Comparison of ENCODE assay signal across 9 cellular contexts in genomic region chr6:150881911-150882481, GRCh38. TPM values are rescaled to one million over a fixed set of nuclear protein-coding genes. Genes with fewer than 3 reads are reported as not detected.
A peak's percentile ranks its signal among the peaks of the same experiment; 100 is the strongest.
DNase-seq lines count a peak whose midpoint lies in the region; ATAC-seq and TF ChIP-seq lines count a peak whose summit lies in the region.
"Had no signal": no experiment of that assay in that cellular context is flagged by ENCODE, and none has a peak within 500 bp of the region (broad histone marks: within the 10 kb centered on the region; RNA-seq: fewer than 3 reads in every experiment).

No MANE protein-coding gene starts in this region.

- 2% methylated on average over 3 of the region's 3 CpGs for WGBS in heart right ventricle, 2 donors

- no peaks in the 10 kb centered on the region for H3K9me3 ChIP-seq in heart right ventricle
- no peaks in the 10 kb centered on the region for H3K9me3 ChIP-seq in effector memory CD4-positive, alpha-beta T cell (ENCODE audit: control insufficient read depth, low read length)
- H3K9me3 ChIP-seq in CD4-positive, alpha-beta T cell (ENCODE audit: control insufficient read depth, low read length), result no peaks in the 10 kb centered on the region

- DNase-seq in H4 (ENCODE audit: low spot score) (peak; percentile 69), WTC11 (ENCODE audit: low spot score) (no peak), heart right ventricle (peak; percentile 25 to 69), sciatic nerve (ENCODE audit: low spot score) (no peak)
- no peak for DNase-seq in effector memory CD4-positive, alpha-beta T cell
- DNase-seq in activated CD4-positive, CD25-positive, alpha-beta regulatory T cell treated with anti-CD3 and anti-CD28 coated beads, Interleukin-2, amount 50 U/mL, for 72 hours, result no peak
- DNase-seq in CD4-positive, alpha-beta T cell, result no peak
- DNase-seq: activated B cell treated with CpG ODN at 0.5 μM for 24 hours had no signal

- POLR2A ChIA-PET in WTC11 (lab: Charles Lee), result interaction anchor here (0.6 to 1.2 kb wide), 2 partner anchors 16 to 920 kb away, joined by 3 to 5 read pairs; no protein-coding TSS in a partner anchor
- POLR2A ChIA-PET in CD4-positive, alpha-beta T cell (lab: Charles Lee), result no interaction called here

- H3K36me3 Mint-ChIP-seq in WTC11, result peaks cover 51% of the 10 kb centered on the region
- peaks cover 39% of the 10 kb centered on the region for H3K36me3 Mint-ChIP-seq in CD4-positive, alpha-beta T cell (ENCODE audit: low read depth)

- intact Hi-C loops in heart right ventricle (cut with DNase I) (no loop called here), sciatic nerve (cut with DNase I) (no loop called here)
- intact Hi-C loops in CD4-positive, alpha-beta T cell (cut with DNase I, micrococcal nuclease), result no loop called here

- H3K27ac ChIP-seq in heart right ventricle, result peak overlapping the region; percentile 10 to 82 (median 66)
- H3K27ac ChIP-seq in effector memory CD4-positive, alpha-beta T cell (ENCODE audit: insufficient read depth, low read length, poor library complexity, severe bottlenecking), result no peak overlapping the region
- no peak overlapping the region for H3K27ac ChIP-seq in CD4-positive, alpha-beta T cell (ENCODE audit: low read depth, low read length)

- H3K9me3 Mint-ChIP-seq in WTC11, result no peaks in the 10 kb centered on the region
- H3K9me3 Mint-ChIP-seq in CD4-positive, alpha-beta T cell, result no peaks in the 10 kb centered on the region
- H3K9me3 Mint-ChIP-seq: activated B cell treated with CpG ODN at 0.5 μM for 24 hours had no signal

- H3K27ac Mint-ChIP-seq in WTC11, result 0 out of 2 replicates have a peak overlapping the region, but pooled peaks have one; percentile 45
- no peak overlapping the region for H3K27ac Mint-ChIP-seq in CD4-positive, alpha-beta T cell
- H3K27ac Mint-ChIP-seq: activated B cell treated with CpG ODN at 0.5 μM for 24 hours had no signal

- TF ChIP-seq CTCF in WTC11 (IDR thresholded peaks at IDR 0.05) (no peak), heart right ventricle (IDR thresholded peaks at IDR 0.05) (no peak)
- TF ChIP-seq CTCF in CD4-positive, alpha-beta T cell (IDR thresholded peaks at IDR 0.05), result no peak

- CTCF ChIA-PET in WTC11 (lab: Charles Lee), result interaction anchor here (0.8 to 1.6 kb wide), 2 partner anchors 10 to 133 kb away, joined by 4 to 11 read pairs; no protein-coding TSS in a partner anchor
- CTCF ChIA-PET in CD4-positive, alpha-beta T cell (lab: Charles Lee), result no interaction called here

- H3K4me1 Mint-ChIP-seq in WTC11, result peaks cover 35% of the 10 kb centered on the region
- no peaks in the 10 kb centered on the region for H3K4me1 Mint-ChIP-seq in CD4-positive, alpha-beta T cell (ENCODE audit: low read depth)

- no peak overlapping the region for H3K4me3 ChIP-seq in heart right ventricle
- H3K4me3 ChIP-seq in effector memory CD4-positive, alpha-beta T cell (ENCODE audit: insufficient read depth, low read depth, low read length, poor library complexity, severe bottlenecking), result no peak overlapping the region

- peaks cover 0 to 39% (median 0%) of the 10 kb centered on the region in 9 donors for H3K36me3 ChIP-seq in heart right ventricle
- no peaks in the 10 kb centered on the region for H3K36me3 ChIP-seq in effector memory CD4-positive, alpha-beta T cell (ENCODE audit: control insufficient read depth, insufficient read depth, low read length)

- H3K4me3 Mint-ChIP-seq in WTC11, result no peak overlapping the region
- H3K4me3 Mint-ChIP-seq in CD4-positive, alpha-beta T cell, result no peak overlapping the region
- H3K4me3 Mint-ChIP-seq: activated B cell treated with CpG ODN at 0.5 μM for 24 hours had no signal

- H3K27me3 ChIP-seq in heart right ventricle, result no peaks in the 10 kb centered on the region
- no peaks in the 10 kb centered on the region for H3K27me3 ChIP-seq in effector memory CD4-positive, alpha-beta T cell (replicated peaks; ENCODE audit: control insufficient read depth, insufficient read depth, low read length, poor library complexity, severe bottlenecking)
- H3K27me3 ChIP-seq in CD4-positive, alpha-beta T cell (ENCODE audit: control insufficient read depth, insufficient read depth, low read length), result no peaks in the 10 kb centered on the region

- ATAC-seq in WTC11, result no peak
- ATAC-seq in heart right ventricle, result peak; percentile 91 to 98 (median 94)
- ATAC-seq in sciatic nerve, result peak; percentile 92
- no peak for ATAC-seq in GM21786 (IDR thresholded peaks at IDR 0.05; ENCODE audit: unreplicated experiment)
- no peak for ATAC-seq in CD4-positive, alpha-beta T cell (ENCODE audit: poor library complexity)

- H3K4me1 ChIP-seq in heart right ventricle, result peaks cover 0 to 24% (median 16%) of the 10 kb centered on the region in 9 donors
- H3K4me1 ChIP-seq in effector memory CD4-positive, alpha-beta T cell (ENCODE audit: control insufficient read depth, insufficient read depth, low read length, poor library complexity, severe bottlenecking), result no peaks in the 10 kb centered on the region

- no peaks in the 10 kb centered on the region for H3K27me3 Mint-ChIP-seq in WTC11 (ENCODE audit: low read depth)
- no peaks in the 10 kb centered on the region for H3K27me3 Mint-ChIP-seq in CD4-positive, alpha-beta T cell
- H3K27me3 Mint-ChIP-seq: activated B cell treated with CpG ODN at 0.5 μM for 24 hours had no signal

TF ChIP-seq in WTC11, 78 proteins besides CTCF, POLR2A, EP300 and RAD21:
- TF ChIP-seq, protein P1, sequence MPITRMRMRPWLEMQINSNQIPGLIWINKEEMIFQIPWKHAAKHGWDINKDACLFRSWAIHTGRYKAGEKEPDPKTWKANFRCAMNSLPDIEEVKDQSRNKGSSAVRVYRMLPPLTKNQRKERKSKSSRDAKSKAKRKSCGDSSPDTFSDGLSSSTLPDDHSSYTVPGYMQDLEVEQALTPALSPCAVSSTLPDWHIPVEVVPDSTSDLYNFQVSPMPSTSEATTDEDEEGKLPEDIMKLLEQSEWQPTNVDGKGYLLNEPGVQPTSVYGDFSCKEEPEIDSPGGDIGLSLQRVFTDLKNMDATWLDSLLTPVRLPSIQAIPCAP (CRISPR knock-in tag; IDR thresholded peaks at IDR 0.05), result no peak

RNA-seq across cellular contexts. Expression of gene MTHFD1L, which starts 16.5 kb away (rescaled TPM):
- 16.3 and 20.1 TPM in 2 replicates for total RNA-seq in H4 (2014; rRNA removed; shearing (Covaris generic))
- 83.2 to 104 TPM (median 88.0 TPM) in 3 replicates for total RNA-seq in WTC11 (2021)
- total RNA-seq in heart right ventricle, result 10 to 100 TPM in 1 of 10 donors, 1 to 10 TPM in 9; 1.2 to 10.6 (median 3.8) TPM
- 10 to 100 TPM in 1 of 2 donors, 1 to 10 TPM in 1; 1.7 to 10.8 TPM for polyA plus RNA-seq in heart right ventricle
- total RNA-seq in sciatic nerve, result 30.4 TPM
- total RNA-seq in CD4-positive, alpha-beta T cell, result 1 to 10 TPM; 8.8 to 9.7 TPM

Comparison
In these comparisons a context has a peak if more than half of its experiments do, and no peak if none do; other contexts are left out.
1. DNase-seq: peak in H4 (single experiment) and heart right ventricle (2 of 2); none in WTC11 (single experiment), sciatic nerve (single experiment), effector memory CD4-positive, alpha-beta T cell (0 of 3), activated CD4-positive, CD25-positive, alpha-beta regulatory T cell treated with anti-CD3 and anti-CD28 coated beads, Interleukin-2, amount 50 U/mL, for 72 hours (single experiment) and CD4-positive, alpha-beta T cell (0 of 10).
2. ATAC-seq: peak in heart right ventricle (8 of 8) and sciatic nerve (single experiment); none in WTC11 (single experiment), GM21786 (single experiment) and CD4-positive, alpha-beta T cell (single experiment).
3. H3K27ac ChIP-seq: peak in heart right ventricle (10 of 10); none in effector memory CD4-positive, alpha-beta T cell (single experiment) and CD4-positive, alpha-beta T cell (single experiment).